8 cellular contexts compared by ENCODE assay signal in genomic region chr3:30894521-30895289, GRCh38. TPM values are rescaled to one million over a fixed set of nuclear protein-coding genes. Genes with fewer than 3 reads are reported as not detected.
A peak's percentile ranks its signal among the peaks of the same experiment; 100 is the strongest.
DNase-seq lines count a peak whose midpoint lies in the region; TF ChIP-seq lines count a peak whose summit lies in the region.

Gene GADL1, minus strand, starts transcription at chr3:30894661. Its CDS starts 47 bp downstream, at chr3:30894614.

- no peaks in the 10 kb centered on the region for H3K36me3 ChIP-seq in muscle layer of duodenum (ENCODE audit: control insufficient read depth in 1 of 2, insufficient read depth in 2 of 2, low read length in 2 of 2)

- peak within 1 kb of the TSS; percentile 77 for H3K4me3 Mint-ChIP-seq in activated CD4-positive, alpha-beta T cell treated with anti-CD3 and anti-CD28 coated beads, Interleukin-2, amount 10 ng/mL, durations not matched to agents 24 days and 14 days
- peak within 1 kb of the TSS; percentile 69 for H3K4me3 Mint-ChIP-seq in T-helper 2 cell treated with Interferon-gamma antibody and Interleukin-4, amounts not matched to agents 5 μg/mL and 100 μg/mL, for 36 hours
- peak within 1 kb of the TSS; percentile 77 for H3K4me3 Mint-ChIP-seq in endothelial cell (ENCODE audit: unreplicated experiment)

- H3K9me3 ChIP-seq in muscle layer of duodenum (ENCODE audit: control insufficient read depth in 1 of 2, low read length in 2 of 2) = no peaks in the 10 kb centered on the region

- H3K4me1 ChIP-seq in muscle layer of duodenum (ENCODE audit: control insufficient read depth in 1 of 2, insufficient read depth in 2 of 2, low read length in 2 of 2) = peaks cover 0 to 4% of the 10 kb centered on the region in 2 donors

- TF ChIP-seq CTCF in endothelial cell (IDR thresholded peaks at IDR 0.05; ENCODE audit: unreplicated experiment) = no peak

- intact Hi-C loops in activated CD4-positive, alpha-beta T cell treated with anti-CD3 and anti-CD28 coated beads, Interleukin-2, amount 10 ng/mL, durations not matched to agents 24 days and 14 days (cut with micrococcal nuclease) = no loop called here

- H3K36me3 Mint-ChIP-seq in activated CD4-positive, alpha-beta T cell treated with anti-CD3 and anti-CD28 coated beads, Interleukin-2, amount 10 ng/mL, durations not matched to agents 24 days and 14 days (ENCODE audit: low read depth) = no peaks in the 10 kb centered on the region
- no peaks in the 10 kb centered on the region for H3K36me3 Mint-ChIP-seq in T-helper 2 cell treated with Interferon-gamma antibody and Interleukin-4, amounts not matched to agents 5 μg/mL and 100 μg/mL, for 36 hours (ENCODE audit: low read depth)
- H3K36me3 Mint-ChIP-seq in endothelial cell (ENCODE audit: low read depth, unreplicated experiment) = no peaks in the 10 kb centered on the region

- no peaks in the 10 kb centered on the region for H3K9me3 Mint-ChIP-seq in activated CD4-positive, alpha-beta T cell treated with anti-CD3 and anti-CD28 coated beads, Interleukin-2, amount 10 ng/mL, durations not matched to agents 24 days and 14 days
- H3K9me3 Mint-ChIP-seq in T-helper 2 cell treated with Interferon-gamma antibody and Interleukin-4, amounts not matched to agents 5 μg/mL and 100 μg/mL, for 36 hours = no peaks in the 10 kb centered on the region
- no peaks in the 10 kb centered on the region for H3K9me3 Mint-ChIP-seq in endothelial cell (ENCODE audit: unreplicated experiment)

- H3K27ac Mint-ChIP-seq in activated CD4-positive, alpha-beta T cell treated with anti-CD3 and anti-CD28 coated beads, Interleukin-2, amount 10 ng/mL, durations not matched to agents 24 days and 14 days = no peak within 1 kb of the TSS
- no peak within 1 kb of the TSS for H3K27ac Mint-ChIP-seq in T-helper 2 cell treated with Interferon-gamma antibody and Interleukin-4, amounts not matched to agents 5 μg/mL and 100 μg/mL, for 36 hours
- no peak within 1 kb of the TSS for H3K27ac Mint-ChIP-seq in endothelial cell (ENCODE audit: unreplicated experiment)

- H3K4me1 Mint-ChIP-seq in activated CD4-positive, alpha-beta T cell treated with anti-CD3 and anti-CD28 coated beads, Interleukin-2, amount 10 ng/mL, durations not matched to agents 24 days and 14 days = peaks cover 10% of the 10 kb centered on the region
- peaks cover 8% of the 10 kb centered on the region for H3K4me1 Mint-ChIP-seq in T-helper 2 cell treated with Interferon-gamma antibody and Interleukin-4, amounts not matched to agents 5 μg/mL and 100 μg/mL, for 36 hours (ENCODE audit: low read depth)
- peaks cover 16% of the 10 kb centered on the region for H3K4me1 Mint-ChIP-seq in endothelial cell (ENCODE audit: unreplicated experiment)

- H3K27ac ChIP-seq in muscle layer of duodenum (ENCODE audit: low read length) = no peak within 1 kb of the TSS

- peak within 1 kb of the TSS; percentile 61 to 82 for H3K4me3 ChIP-seq in muscle layer of duodenum (ENCODE audit: low read depth in 1 of 2, low read length in 2 of 2)

- peak; percentile 74 for DNase-seq in activated CD4-positive, alpha-beta T cell treated with anti-CD3 and anti-CD28 coated beads, Interleukin-2, amount 10 ng/mL, durations not matched to agents 24 days and 14 days
- no peak for DNase-seq in activated CD4-positive, alpha-beta T cell treated with anti-CD3 and anti-CD28 coated beads for 4 hours
- peak; percentile 4 for DNase-seq in T-helper 2 cell treated with Interferon-gamma antibody and Interleukin-4, amounts not matched to agents 5 μg/mL and 100 μg/mL, for 36 hours (ENCODE audit: low spot score)
- DNase-seq in endothelial cell (ENCODE audit: low spot score) (peak; percentile 38), ureter (ENCODE audit: low spot score) (peak; percentile 44), NCI-H187 treated with DMSO at 0.1 percent for 48 hours (lab: John Stamatoyannopoulos, UW) (no peak), NCI-H1694 (lab: John Stamatoyannopoulos, UW) (no peak)

- peaks cover 6% of the 10 kb centered on the region for H3K27me3 ChIP-seq in muscle layer of duodenum (ENCODE audit: low read depth, low read length)

- peaks cover 52% of the 10 kb centered on the region for H3K27me3 Mint-ChIP-seq in activated CD4-positive, alpha-beta T cell treated with anti-CD3 and anti-CD28 coated beads, Interleukin-2, amount 10 ng/mL, durations not matched to agents 24 days and 14 days
- peaks cover 60% of the 10 kb centered on the region for H3K27me3 Mint-ChIP-seq in T-helper 2 cell treated with Interferon-gamma antibody and Interleukin-4, amounts not matched to agents 5 μg/mL and 100 μg/mL, for 36 hours (ENCODE audit: low read depth)
- no peaks in the 10 kb centered on the region for H3K27me3 Mint-ChIP-seq in endothelial cell (ENCODE audit: unreplicated experiment)

RNA-seq across cellular contexts. Expression of gene GADL1, which starts in this region (rescaled TPM):
- not detected in 2 replicates for total RNA-seq in activated CD4-positive, alpha-beta T cell treated with anti-CD3 and anti-CD28 coated beads, Interleukin-2, amount 10 ng/mL, durations not matched to agents 24 days and 14 days
- total RNA-seq in endothelial cell (ENCODE audit: unreplicated experiment) (not detected), ureter (0.10 TPM)

Comparison
In these comparisons a context has a peak if more than half of its experiments do, and no peak if none do; other contexts are left out.
1. Peak in DNase-seq in activated CD4-positive, alpha-beta T cell treated with anti-CD3 and anti-CD28 coated beads, Interleukin-2, amount 10 ng/mL, durations not matched to agents 24 days and 14 days; RNA of the gene not detected or under 1 TPM.
2. Peak in DNase-seq in endothelial cell; RNA of the gene not detected or under 1 TPM.
3. Peak in DNase-seq in ureter; RNA of the gene not detected or under 1 TPM.